In the genomic region with DNA sequence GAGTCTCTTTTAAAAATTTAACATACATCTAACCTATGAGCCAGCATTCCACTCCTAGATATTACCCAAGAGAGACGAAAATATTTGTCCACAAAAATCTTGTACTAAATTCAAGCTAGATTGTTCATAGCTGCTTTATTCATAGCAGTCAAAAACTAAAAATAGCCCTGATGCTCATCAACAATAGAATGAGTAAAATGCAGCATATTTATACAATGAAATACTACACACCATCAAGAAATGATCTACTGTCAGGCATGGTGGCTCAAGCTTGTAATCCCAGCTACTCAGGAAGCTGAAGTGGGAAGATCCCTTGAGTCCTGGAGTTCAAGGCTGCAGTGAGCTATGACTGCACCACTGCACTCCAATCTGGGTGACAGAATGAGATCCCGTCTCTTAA, we compare ENCODE assay signal across 15 cellular contexts. TPM values are rescaled to one million over a fixed set of nuclear protein-coding genes. Genes with fewer than 3 reads are reported as not detected.
DNase-seq lines count a peak whose midpoint lies in the region; ATAC-seq lines count a peak whose summit lies in the region.
"Had no signal": no experiment of that assay in that cellular context is flagged by ENCODE, and none has a peak within 500 bp of the region (broad histone marks: within the 10 kb centered on the region; RNA-seq: fewer than 3 reads in every experiment).

No MANE protein-coding gene starts in this region.

- no peak for ATAC-seq in GM18520 (IDR thresholded peaks at IDR 0.05; ENCODE audit: unreplicated experiment)
- ATAC-seq: GM23338; left ventricle myocardium superior; naive thymus-derived CD4-positive, alpha-beta T cell had no signal

- DNase-seq in AG08396 (ENCODE audit: low spot score) = peak; percentile 58
- peak; percentile 53 for DNase-seq in M059J (ENCODE audit: low read depth)
- peak; percentile 92 for DNase-seq in dedifferentiated amniotic fluid mesenchymal stem cell (ENCODE audit: extremely low spot score)
- DNase-seq in myocyte (ENCODE audit: low read depth) = peak; percentile 45
- DNase-seq in NCI-H2196 (lab: John Stamatoyannopoulos, UW; ENCODE audit: unreplicated experiment) = no peak
- no peak for DNase-seq in superior temporal gyrus (ENCODE audit: extremely low spot score)
- no peak for DNase-seq in NCI-H1092 treated with DMSO at 0.1 percent for 48 hours (lab: John Stamatoyannopoulos, UW)
- DNase-seq: activated CD4-positive, alpha-beta T cell treated with anti-CD3 and anti-CD28 coated beads, Interleukin-2, amount 10 ng/mL, durations not matched to agents 7 days and 5 days; activated T-cell treated with anti-CD3 and anti-CD28 coated beads, Interleukin-2, amount 50 U/mL, for 1 hour; erythroblast; left ventricle myocardium superior; naive thymus-derived CD4-positive, alpha-beta T cell; Right ventricle myocardium superior had no signal

RNA-seq across cellular contexts. Expression of gene SRC, which starts 22.0 kb away (rescaled TPM):
- 16.5 and 24.3 TPM in 2 replicates for total RNA-seq in M059J (2014; rRNA removed; shearing (Covaris generic))
- total RNA-seq in myocyte = 3.2 and 8.0 TPM in 2 replicates
- 12.5 TPM for polyA plus RNA-seq in myocyte (2012)

RNA-seq across cellular contexts. Expression of gene MANBAL, which starts 34.5 kb away (rescaled TPM):
- total RNA-seq in M059J (2014; rRNA removed; shearing (Covaris generic)) = 40.3 and 45.9 TPM in 2 replicates
- total RNA-seq in myocyte = 11.4 and 12.3 TPM in 2 replicates
- 69.6 TPM for polyA plus RNA-seq in myocyte (2012)

Comparison
In these comparisons a context has a peak if more than half of its experiments do, and no peak if none do; other contexts are left out.
1. DNase-seq: peak in AG08396 (single experiment), M059J (single experiment), dedifferentiated amniotic fluid mesenchymal stem cell (single experiment) and myocyte (single experiment); none in NCI-H2196 (single experiment), superior temporal gyrus (single experiment) and NCI-H1092 treated with DMSO at 0.1 percent for 48 hours (single experiment).